ENCODE assay signal across 23 cellular contexts in the genomic region with DNA sequence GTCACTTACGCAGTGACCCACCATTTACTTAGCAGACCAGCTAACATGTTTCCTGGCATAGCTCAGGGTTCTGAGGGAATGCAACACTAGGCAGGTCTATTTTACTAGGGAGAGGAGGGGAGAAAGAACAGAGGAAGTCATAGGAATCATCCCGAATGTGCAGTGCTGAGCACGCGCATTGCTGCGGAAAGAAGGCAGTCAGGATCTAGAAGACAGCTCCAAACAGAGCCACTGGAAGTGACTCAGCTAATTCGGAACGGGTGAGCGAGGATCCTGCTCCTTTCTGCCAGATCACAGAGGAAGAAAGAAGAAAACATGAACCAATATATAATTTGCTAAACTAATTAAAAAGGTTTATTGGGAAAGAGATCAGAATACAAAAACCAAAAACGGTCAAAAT.
"Had no signal": no experiment of that assay in that cellular context is flagged by ENCODE, and none has a peak within 500 bp of the region (broad histone marks: within the 10 kb centered on the region; RNA-seq: fewer than 3 reads in every experiment).

No MANE protein-coding gene starts in this region.

- H3K27ac ChIP-seq: SK-N-MC had no signal

- H3K27me3 Mint-ChIP-seq: activated CD8-positive, alpha-beta T cell treated with anti-CD3 and anti-CD28 coated beads for 36 hours; activated naive CD4-positive, alpha-beta T cell treated with anti-CD3 and anti-CD28 coated beads, Interleukin-2, amount 10 ng/mL, durations not matched to agents 7 days and 5 days; activated naive CD8-positive, alpha-beta T cell treated with anti-CD3 and anti-CD28 coated beads for 36 hours had no signal

- H3K27ac Mint-ChIP-seq: activated CD8-positive, alpha-beta T cell treated with anti-CD3 and anti-CD28 coated beads for 36 hours; activated naive CD4-positive, alpha-beta T cell treated with anti-CD3 and anti-CD28 coated beads, Interleukin-2, amount 10 ng/mL, durations not matched to agents 7 days and 5 days; activated naive CD8-positive, alpha-beta T cell treated with anti-CD3 and anti-CD28 coated beads for 36 hours; activated T-cell treated with anti-CD3 and anti-CD28 coated beads, Interleukin-2, amount 50 U/mL, for 72 hours; activated T-helper 2 cell treated with anti-CD3 and anti-CD28 coated beads, Interferon-gamma antibody, Interleukin-2, Interleukin-4, amounts not matched to agents 10 μg/mL and 5 μg/mL and 100 μg/mL, durations not matched to agents 14 hours and 24 hours and 36 hours had no signal

- H3K9me3 Mint-ChIP-seq: activated CD8-positive, alpha-beta T cell treated with anti-CD3 and anti-CD28 coated beads for 36 hours; activated naive CD4-positive, alpha-beta T cell treated with anti-CD3 and anti-CD28 coated beads, Interleukin-2, amount 10 ng/mL, durations not matched to agents 7 days and 5 days; activated naive CD8-positive, alpha-beta T cell treated with anti-CD3 and anti-CD28 coated beads for 36 hours; activated T-helper 2 cell treated with anti-CD3 and anti-CD28 coated beads, Interferon-gamma antibody, Interleukin-2, Interleukin-4, amounts not matched to agents 10 μg/mL and 5 μg/mL and 100 μg/mL, durations not matched to agents 14 hours and 24 hours and 36 hours had no signal

- H3K4me3 ChIP-seq: SK-N-MC had no signal

- H3K36me3 Mint-ChIP-seq: activated naive CD4-positive, alpha-beta T cell treated with anti-CD3 and anti-CD28 coated beads, Interleukin-2, amount 10 ng/mL, durations not matched to agents 7 days and 5 days; activated naive CD8-positive, alpha-beta T cell treated with anti-CD3 and anti-CD28 coated beads for 36 hours had no signal

- DNase-seq: activated CD4-positive, alpha-beta T cell treated with anti-CD3 and anti-CD28 coated beads for 4 hours; activated CD8-positive, alpha-beta memory T cell treated with anti-CD3 and anti-CD28 coated beads, Interleukin-2, amount 50 U/mL, for 4 hours; activated CD8-positive, alpha-beta T cell treated with anti-CD3 and anti-CD28 coated beads for 36 hours; activated gamma-delta T cell treated with Interleukin-2 at 50 U/mL for 16 hours; activated naive CD4-positive, alpha-beta T cell treated with anti-CD3 and anti-CD28 coated beads, Interleukin-2, amount 10 ng/mL, durations not matched to agents 7 days and 5 days; activated naive CD8-positive, alpha-beta T cell treated with anti-CD3 and anti-CD28 coated beads for 36 hours; activated T-cell treated with anti-CD3 and anti-CD28 coated beads, Interleukin-2, amount 50 U/mL, for 72 hours; anterior cingulate cortex; cerebellar nuclear complex; NCI-H1092; NCI-H1417 treated with DMSO at 0.1 percent for 48 hours; NCI-H1694; NCI-H2029; NCI-H2107; NCI-H345; NCI-H510A; NCI-H526 treated with DMSO at 0.1 percent for 48 hours; NCI-H82; OCI-M1; RPMI8226; T-helper 1 cell had no signal

- H3K4me1 Mint-ChIP-seq: activated naive CD4-positive, alpha-beta T cell treated with anti-CD3 and anti-CD28 coated beads, Interleukin-2, amount 10 ng/mL, durations not matched to agents 7 days and 5 days; activated naive CD8-positive, alpha-beta T cell treated with anti-CD3 and anti-CD28 coated beads for 36 hours had no signal

- H3K4me3 Mint-ChIP-seq: activated CD8-positive, alpha-beta T cell treated with anti-CD3 and anti-CD28 coated beads for 36 hours; activated naive CD4-positive, alpha-beta T cell treated with anti-CD3 and anti-CD28 coated beads, Interleukin-2, amount 10 ng/mL, durations not matched to agents 7 days and 5 days; activated naive CD8-positive, alpha-beta T cell treated with anti-CD3 and anti-CD28 coated beads for 36 hours; activated T-cell treated with anti-CD3 and anti-CD28 coated beads, Interleukin-2, amount 50 U/mL, for 72 hours had no signal
